In genomic region chr11:117743121-117743815, GRCh38 we compare ENCODE assay signal across 18 cellular contexts. TPM values are rescaled to one million over a fixed set of nuclear protein-coding genes. Genes with fewer than 3 reads are reported as not detected.
DNase-seq lines count a peak whose midpoint lies in the region; ATAC-seq, FAIRE-seq and TF ChIP-seq lines count a peak whose summit lies in the region.
"Had no signal": no experiment of that assay in that cellular context is flagged by ENCODE, and none has a peak within 500 bp of the region (broad histone marks: within the 10 kb centered on the region; RNA-seq: fewer than 3 reads in every experiment).

No MANE protein-coding gene starts in this region.

- no peaks in the 10 kb centered on the region for H3K36me3 Mint-ChIP-seq in central memory CD8-positive, alpha-beta T cell (ENCODE audit: insufficient read depth)
- H3K36me3 Mint-ChIP-seq in natural killer cell, result no peaks in the 10 kb centered on the region

- no peak overlapping the region for H3K4me3 Mint-ChIP-seq in stimulated activated naive CD8-positive, alpha-beta T cell treated with anti-CD3 and anti-CD28 coated beads, Interleukin-15, amount 100 ng/mL, for 72 hours
- no peak overlapping the region for H3K4me3 Mint-ChIP-seq in central memory CD8-positive, alpha-beta T cell
- H3K4me3 Mint-ChIP-seq in natural killer cell, result no peak overlapping the region
- H3K4me3 Mint-ChIP-seq: activated naive CD4-positive, alpha-beta T cell treated with anti-CD3 and anti-CD28 coated beads for 36 hours had no signal

- intact Hi-C loops in natural killer cell (cut with micrococcal nuclease), result no loop called here

- H3K27me3 Mint-ChIP-seq in stimulated activated naive CD8-positive, alpha-beta T cell treated with anti-CD3 and anti-CD28 coated beads, Interleukin-15, amount 100 ng/mL, for 72 hours, result peaks cover 46% of the 10 kb centered on the region
- peaks cover 46% of the 10 kb centered on the region for H3K27me3 Mint-ChIP-seq in central memory CD8-positive, alpha-beta T cell
- peaks cover 5 to 53% of the 10 kb centered on the region in 2 donors for H3K27me3 Mint-ChIP-seq in natural killer cell (ENCODE audit: low read depth in 2 of 2)

- peak overlapping the region in 1 of 2 donors; percentile 22 for H3K27ac Mint-ChIP-seq in stimulated activated naive CD8-positive, alpha-beta T cell treated with anti-CD3 and anti-CD28 coated beads, Interleukin-15, amount 100 ng/mL, for 72 hours
- no peak overlapping the region for H3K27ac Mint-ChIP-seq in central memory CD8-positive, alpha-beta T cell (ENCODE audit: low read depth)
- no peak overlapping the region for H3K27ac Mint-ChIP-seq in natural killer cell
- H3K27ac Mint-ChIP-seq: activated naive CD4-positive, alpha-beta T cell treated with anti-CD3 and anti-CD28 coated beads for 36 hours had no signal

- FAIRE-seq in GM12891 (lab: Jason Lieb, UNC), result no peak
- FAIRE-seq: endothelial cell of umbilical vein, GM18507, kidney had no signal

- ATAC-seq in stimulated activated naive CD8-positive, alpha-beta T cell treated with anti-CD3 and anti-CD28 coated beads, Interleukin-15, amount 100 ng/mL, for 72 hours, result peak; percentile 48
- no peak for ATAC-seq in stimulated activated naive CD8-positive, alpha-beta T cell treated with anti-CD3 and anti-CD28 coated beads, Interleukin-15, Interleukin-2, amounts not matched to agents 100 U/mL and 50 U/mL, for 24 hours
- peak; percentile 68 for ATAC-seq in central memory CD8-positive, alpha-beta T cell (replicated peaks; ENCODE audit: extremely low read depth, poor library complexity, severe bottlenecking)
- ATAC-seq in natural killer cell (no peak), GM21381 (IDR thresholded peaks at IDR 0.05; ENCODE audit: unreplicated experiment) (no peak)

- peaks cover 8% of the 10 kb centered on the region for H3K4me1 Mint-ChIP-seq in stimulated activated naive CD8-positive, alpha-beta T cell treated with anti-CD3 and anti-CD28 coated beads, Interleukin-15, amount 100 ng/mL, for 72 hours
- no peaks in the 10 kb centered on the region for H3K4me1 Mint-ChIP-seq in central memory CD8-positive, alpha-beta T cell
- H3K4me1 Mint-ChIP-seq in natural killer cell, result no peaks in the 10 kb centered on the region

- TF ChIP-seq POLR2A in GM12891 (IDR thresholded peaks at IDR 0.05; ENCODE audit: low read depth, low read length), result no peak

- DNase-seq in stimulated activated naive CD8-positive, alpha-beta T cell treated with anti-CD3 and anti-CD28 coated beads, Interleukin-15, amount 100 ng/mL, for 72 hours, result no peak
- no peak for DNase-seq in stimulated activated naive CD8-positive, alpha-beta T cell treated with anti-CD3 and anti-CD28 coated beads, Interleukin-15, Interleukin-2, amounts not matched to agents 100 U/mL and 50 U/mL, for 24 hours
- DNase-seq in NCI-H2171 (lab: John Stamatoyannopoulos, UW), result peak; percentile 19
- DNase-seq in central memory CD8-positive, alpha-beta T cell (ENCODE audit: low spot score in 2 of 2), result peak in 1 of 2 donors; percentile 21
- DNase-seq in GM12891 (ENCODE audit: insufficient read length, low spot score), result no peak
- DNase-seq in natural killer cell, result no peak
- DNase-seq in ecto neural progenitor cell (ENCODE audit: low spot score), result no peak
- DNase-seq: activated naive CD4-positive, alpha-beta T cell treated with anti-CD3 and anti-CD28 coated beads for 36 hours; caudate nucleus; glutamatergic neuron; kidney; NCI-H226; stimulated activated CD4-positive, alpha-beta T cell treated with anti-CD3 and anti-CD28 coated beads, Interleukin-2, amount 100 ng/mL, for 48 hours; T-helper 9 cell had no signal

- H3K9me3 Mint-ChIP-seq in stimulated activated naive CD8-positive, alpha-beta T cell treated with anti-CD3 and anti-CD28 coated beads, Interleukin-15, amount 100 ng/mL, for 72 hours, result no peaks in the 10 kb centered on the region
- no peaks in the 10 kb centered on the region for H3K9me3 Mint-ChIP-seq in central memory CD8-positive, alpha-beta T cell
- H3K9me3 Mint-ChIP-seq in natural killer cell, result no peaks in the 10 kb centered on the region
- H3K9me3 Mint-ChIP-seq: activated naive CD4-positive, alpha-beta T cell treated with anti-CD3 and anti-CD28 coated beads for 36 hours had no signal

- no peak for TF ChIP-seq CTCF in natural killer cell (IDR thresholded peaks at IDR 0.05)

TF ChIP-seq in GM12891, 5 proteins besides CTCF, POLR2A, EP300 and RAD21:
- TF ChIP-seq POU2F2 (IDR thresholded peaks at IDR 0.05; ENCODE audit: low read depth, low read length), result no peak
- TF ChIP-seq SPI1 (IDR thresholded peaks at IDR 0.05; ENCODE audit: low read depth, low read length), result no peak
- TF ChIP-seq PAX5 (IDR thresholded peaks at IDR 0.05; ENCODE audit: insufficient read depth, low read length, severe bottlenecking), result no peak
- no peak for TF ChIP-seq TAF1 (IDR thresholded peaks at IDR 0.05; ENCODE audit: low read depth, low read length)
- TF ChIP-seq POLR2AphosphoS5 (IDR thresholded peaks at IDR 0.05; ENCODE audit: low read depth, low read length), result no peak

RNA-seq across cellular contexts. Expression of gene DSCAML1, which starts 53.7 kb away (rescaled TPM):
- 0.04 TPM for polyA plus RNA-seq in GM12891 (2012; ENCODE audit: low read depth, missing spikeins)
- total RNA-seq in natural killer cell, result under 1 TPM in 1 of 3 donors, not detected in 2; 0.66 TPM
- total RNA-seq: endothelial cell of umbilical vein, G401 had no signal
- polyA plus RNA-seq: endothelial cell of umbilical vein had no signal

Comparison
In these comparisons a context has a peak if more than half of its experiments do, and no peak if none do; other contexts are left out.
1. ATAC-seq: peak in stimulated activated naive CD8-positive, alpha-beta T cell treated with anti-CD3 and anti-CD28 coated beads, Interleukin-15, amount 100 ng/mL, for 72 hours (single experiment) and central memory CD8-positive, alpha-beta T cell (single experiment); none in stimulated activated naive CD8-positive, alpha-beta T cell treated with anti-CD3 and anti-CD28 coated beads, Interleukin-15, Interleukin-2, amounts not matched to agents 100 U/mL and 50 U/mL, for 24 hours (single experiment), natural killer cell (0 of 3) and GM21381 (single experiment).